ENCODE assay signal across 1 cellular context in the genomic region with DNA sequence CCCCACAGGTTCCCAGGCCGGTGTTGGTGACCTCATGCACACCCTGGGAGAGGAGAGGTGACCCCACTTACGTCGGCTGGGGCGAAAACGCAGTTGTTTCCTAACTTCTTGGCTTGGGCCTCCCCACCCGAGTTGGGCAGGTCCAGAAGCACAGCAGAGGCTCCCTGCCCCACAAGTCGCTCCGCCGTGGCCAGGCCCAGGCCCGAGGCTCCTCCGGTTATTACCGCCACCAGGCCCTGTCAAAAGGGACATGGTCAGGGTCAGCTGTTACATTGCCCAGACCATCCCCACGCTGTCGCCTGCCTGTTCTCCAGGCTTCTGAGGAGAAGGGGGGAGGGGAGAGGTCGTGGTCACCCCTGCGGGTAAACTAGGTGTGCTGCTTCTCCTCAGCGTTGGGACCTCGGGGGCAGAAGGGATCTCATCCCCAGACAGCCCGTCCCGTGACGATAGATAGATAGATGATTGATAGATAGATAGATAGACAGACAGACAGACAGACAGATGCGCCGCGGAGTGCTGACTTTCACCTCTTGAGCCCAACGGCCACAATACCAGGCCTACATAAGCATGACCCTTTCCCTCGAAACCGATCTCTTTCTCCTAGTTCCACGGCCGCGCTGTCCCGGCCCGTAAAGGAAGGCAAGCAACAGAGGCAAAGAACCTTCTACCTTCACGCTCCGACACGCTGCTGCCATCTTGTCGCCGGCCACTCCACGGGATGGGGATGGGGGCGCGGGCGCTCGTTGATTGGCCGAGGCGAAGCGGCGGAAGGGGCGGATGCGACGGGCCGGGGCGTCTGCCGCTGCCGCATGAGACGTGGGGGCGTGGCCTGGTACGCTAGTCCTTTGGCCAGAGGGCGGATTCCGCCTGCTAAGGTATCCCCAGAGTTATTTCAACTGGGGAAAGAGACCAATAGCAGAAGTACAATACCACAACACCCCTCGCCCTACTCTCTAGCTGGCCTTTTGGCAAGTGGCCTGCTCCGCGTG.
A peak's percentile ranks its signal among the peaks of the same experiment; 100 is the strongest.
TF ChIP-seq lines count a peak whose summit lies in the region.

HSD17B10 (minus strand) TSS at position 720 of the 989 bp plus-strand sequence; CDS start at position 695, 25 bp downstream.

TF ChIP-seq in K562, 482 proteins besides CTCF, POLR2A, EP300 and RAD21 (continued from another document and continues in another):
- no peak for TF ChIP-seq ZNF586 (CRISPR knock-in tag; conservative IDR thresholded peaks at IDR 0.05)
- TF ChIP-seq CHD2 (IDR thresholded peaks at IDR 0.05; ENCODE audit: low read depth, low read length) = no peak
- no peak for TF ChIP-seq ESRRB (CRISPR knock-in tag; IDR thresholded peaks at IDR 0.05; ENCODE audit: borderline replicate concordance)
- TF ChIP-seq ARID3A (IDR thresholded peaks at IDR 0.05; ENCODE audit: borderline replicate concordance, low read depth, low read length) = no peak
- TF ChIP-seq CXXC5 (CRISPR knock-in tag; IDR thresholded peaks at IDR 0.05) = peak; percentile 68
- no peak for TF ChIP-seq SOX6 (IDR thresholded peaks at IDR 0.05)
- TF ChIP-seq ZNF280B (CRISPR knock-in tag; IDR thresholded peaks at IDR 0.05) = no peak
- peak; percentile 24; the same call in 1 of the 2 replicates for TF ChIP-seq MXI1 (IDR thresholded peaks at IDR 0.05; ENCODE audit: low read depth, low read length)
- TF ChIP-seq ZNF589 (CRISPR knock-in tag; IDR thresholded peaks at IDR 0.05; ENCODE audit: low read depth) = no peak
- TF ChIP-seq IRF2 (CRISPR knock-in tag; IDR thresholded peaks at IDR 0.05) = no peak
- TF ChIP-seq, protein P1, sequence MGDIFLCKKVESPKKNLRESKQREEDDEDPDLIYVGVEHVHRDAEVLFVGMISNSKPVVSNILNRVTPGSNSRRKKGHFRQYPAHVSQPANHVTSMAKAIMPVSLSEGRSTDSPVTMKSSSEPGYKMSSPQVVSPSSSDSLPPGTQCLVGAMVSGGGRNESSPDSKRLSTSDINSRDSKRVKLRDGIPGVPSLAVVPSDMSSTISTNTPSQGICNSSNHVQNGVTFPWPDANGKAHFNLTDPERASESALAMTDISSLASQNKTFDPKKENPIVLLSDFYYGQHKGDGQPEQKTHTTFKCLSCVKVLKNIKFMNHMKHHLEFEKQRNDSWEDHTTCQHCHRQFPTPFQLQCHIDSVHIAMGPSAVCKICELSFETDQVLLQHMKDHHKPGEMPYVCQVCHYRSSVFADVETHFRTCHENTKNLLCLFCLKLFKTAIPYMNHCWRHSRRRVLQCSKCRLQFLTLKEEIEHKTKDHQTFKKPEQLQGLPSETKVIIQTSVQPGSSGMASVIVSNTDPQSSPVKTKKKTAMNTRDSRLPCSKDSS (IDR thresholded peaks at IDR 0.05; ENCODE audit: low read depth, partially characterized antibody) = no peak
- TF ChIP-seq SMARCA4 (IDR thresholded peaks at IDR 0.05) = no peak
- TF ChIP-seq, protein P2, sequence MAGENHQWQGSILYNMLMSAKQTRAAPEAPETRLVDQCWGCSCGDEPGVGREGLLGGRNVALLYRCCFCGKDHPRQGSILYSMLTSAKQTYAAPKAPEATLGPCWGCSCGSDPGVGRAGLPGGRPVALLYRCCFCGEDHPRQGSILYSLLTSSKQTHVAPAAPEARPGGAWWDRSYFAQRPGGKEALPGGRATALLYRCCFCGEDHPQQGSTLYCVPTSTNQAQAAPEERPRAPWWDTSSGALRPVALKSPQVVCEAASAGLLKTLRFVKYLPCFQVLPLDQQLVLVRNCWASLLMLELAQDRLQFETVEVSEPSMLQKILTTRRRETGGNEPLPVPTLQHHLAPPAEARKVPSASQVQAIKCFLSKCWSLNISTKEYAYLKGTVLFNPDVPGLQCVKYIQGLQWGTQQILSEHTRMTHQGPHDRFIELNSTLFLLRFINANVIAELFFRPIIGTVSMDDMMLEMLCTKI (IDR thresholded peaks at IDR 0.05; ENCODE audit: partially characterized antibody) = no peak
- TF ChIP-seq, protein P3, sequence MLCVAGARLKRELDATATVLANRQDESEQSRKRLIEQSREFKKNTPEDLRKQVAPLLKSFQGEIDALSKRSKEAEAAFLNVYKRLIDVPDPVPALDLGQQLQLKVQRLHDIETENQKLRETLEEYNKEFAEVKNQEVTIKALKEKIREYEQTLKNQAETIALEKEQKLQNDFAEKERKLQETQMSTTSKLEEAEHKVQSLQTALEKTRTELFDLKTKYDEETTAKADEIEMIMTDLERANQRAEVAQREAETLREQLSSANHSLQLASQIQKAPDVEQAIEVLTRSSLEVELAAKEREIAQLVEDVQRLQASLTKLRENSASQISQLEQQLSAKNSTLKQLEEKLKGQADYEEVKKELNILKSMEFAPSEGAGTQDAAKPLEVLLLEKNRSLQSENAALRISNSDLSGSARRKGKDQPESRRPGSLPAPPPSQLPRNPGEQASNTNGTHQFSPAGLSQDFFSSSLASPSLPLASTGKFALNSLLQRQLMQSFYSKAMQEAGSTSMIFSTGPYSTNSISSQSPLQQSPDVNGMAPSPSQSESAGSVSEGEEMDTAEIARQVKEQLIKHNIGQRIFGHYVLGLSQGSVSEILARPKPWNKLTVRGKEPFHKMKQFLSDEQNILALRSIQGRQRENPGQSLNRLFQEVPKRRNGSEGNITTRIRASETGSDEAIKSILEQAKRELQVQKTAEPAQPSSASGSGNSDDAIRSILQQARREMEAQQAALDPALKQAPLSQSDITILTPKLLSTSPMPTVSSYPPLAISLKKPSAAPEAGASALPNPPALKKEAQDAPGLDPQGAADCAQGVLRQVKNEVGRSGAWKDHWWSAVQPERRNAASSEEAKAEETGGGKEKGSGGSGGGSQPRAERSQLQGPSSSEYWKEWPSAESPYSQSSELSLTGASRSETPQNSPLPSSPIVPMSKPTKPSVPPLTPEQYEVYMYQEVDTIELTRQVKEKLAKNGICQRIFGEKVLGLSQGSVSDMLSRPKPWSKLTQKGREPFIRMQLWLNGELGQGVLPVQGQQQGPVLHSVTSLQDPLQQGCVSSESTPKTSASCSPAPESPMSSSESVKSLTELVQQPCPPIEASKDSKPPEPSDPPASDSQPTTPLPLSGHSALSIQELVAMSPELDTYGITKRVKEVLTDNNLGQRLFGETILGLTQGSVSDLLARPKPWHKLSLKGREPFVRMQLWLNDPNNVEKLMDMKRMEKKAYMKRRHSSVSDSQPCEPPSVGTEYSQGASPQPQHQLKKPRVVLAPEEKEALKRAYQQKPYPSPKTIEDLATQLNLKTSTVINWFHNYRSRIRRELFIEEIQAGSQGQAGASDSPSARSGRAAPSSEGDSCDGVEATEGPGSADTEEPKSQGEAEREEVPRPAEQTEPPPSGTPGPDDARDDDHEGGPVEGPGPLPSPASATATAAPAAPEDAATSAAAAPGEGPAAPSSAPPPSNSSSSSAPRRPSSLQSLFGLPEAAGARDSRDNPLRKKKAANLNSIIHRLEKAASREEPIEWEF (CRISPR knock-in tag; IDR thresholded peaks at IDR 0.05) = no peak
- TF ChIP-seq NELFE (IDR thresholded peaks at IDR 0.05; ENCODE audit: insufficient read depth, insufficient read length) = no peak
- no peak for TF ChIP-seq GATAD2B (IDR thresholded peaks at IDR 0.05; ENCODE audit: borderline replicate concordance)
- TF ChIP-seq SMAD4 (CRISPR knock-in tag; conservative IDR thresholded peaks at IDR 0.05) = 0 out of 2 replicates have a peak, but pooled peaks have one; percentile 11
- TF ChIP-seq RBM17 (IDR thresholded peaks at IDR 0.05; ENCODE audit: borderline replicate concordance, low read depth, low read length) = no peak
- TF ChIP-seq NFIX (CRISPR knock-in tag; IDR thresholded peaks at IDR 0.05; ENCODE audit: low read depth) = no peak
- TF ChIP-seq STAT5B (CRISPR knock-in tag; IDR thresholded peaks at IDR 0.05) = no peak
- TF ChIP-seq MTA2 (IDR thresholded peaks at IDR 0.05; ENCODE audit: low read depth) = no peak
- TF ChIP-seq DDX20 (tag; IDR thresholded peaks at IDR 0.05; ENCODE audit: low read depth) = no peak
- TF ChIP-seq TCF7 (IDR thresholded peaks at IDR 0.05; ENCODE audit: borderline replicate concordance) = no peak
- TF ChIP-seq E2F3 (CRISPR knock-in tag; IDR thresholded peaks at IDR 0.05) = no peak
- no peak for TF ChIP-seq FOXJ3 (CRISPR knock-in tag; IDR thresholded peaks at IDR 0.05)
- TF ChIP-seq PRMT5 (CRISPR knock-in tag; IDR thresholded peaks at IDR 0.05) = no peak
- no peak for TF ChIP-seq ZBTB34 (CRISPR knock-in tag; IDR thresholded peaks at IDR 0.05)
- no peak for TF ChIP-seq ZNF699 (CRISPR knock-in tag; IDR thresholded peaks at IDR 0.05; ENCODE audit: insufficient replicate concordance)
- TF ChIP-seq PKNOX1 (IDR thresholded peaks at IDR 0.05) = peak; percentile 66
- peak; percentile 83 for TF ChIP-seq C11orf30 (IDR thresholded peaks at IDR 0.05; ENCODE audit: low read depth)
- no peak for TF ChIP-seq ZNF174 (CRISPR knock-in tag; IDR thresholded peaks at IDR 0.05)
- TF ChIP-seq, protein P4, sequence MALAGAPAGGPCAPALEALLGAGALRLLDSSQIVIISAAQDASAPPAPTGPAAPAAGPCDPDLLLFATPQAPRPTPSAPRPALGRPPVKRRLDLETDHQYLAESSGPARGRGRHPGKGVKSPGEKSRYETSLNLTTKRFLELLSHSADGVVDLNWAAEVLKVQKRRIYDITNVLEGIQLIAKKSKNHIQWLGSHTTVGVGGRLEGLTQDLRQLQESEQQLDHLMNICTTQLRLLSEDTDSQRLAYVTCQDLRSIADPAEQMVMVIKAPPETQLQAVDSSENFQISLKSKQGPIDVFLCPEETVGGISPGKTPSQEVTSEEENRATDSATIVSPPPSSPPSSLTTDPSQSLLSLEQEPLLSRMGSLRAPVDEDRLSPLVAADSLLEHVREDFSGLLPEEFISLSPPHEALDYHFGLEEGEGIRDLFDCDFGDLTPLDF (CRISPR knock-in tag; IDR thresholded peaks at IDR 0.05) = no peak
- no peak for TF ChIP-seq ZNF518B (CRISPR knock-in tag; IDR thresholded peaks at IDR 0.05)
- TF ChIP-seq, protein P5, sequence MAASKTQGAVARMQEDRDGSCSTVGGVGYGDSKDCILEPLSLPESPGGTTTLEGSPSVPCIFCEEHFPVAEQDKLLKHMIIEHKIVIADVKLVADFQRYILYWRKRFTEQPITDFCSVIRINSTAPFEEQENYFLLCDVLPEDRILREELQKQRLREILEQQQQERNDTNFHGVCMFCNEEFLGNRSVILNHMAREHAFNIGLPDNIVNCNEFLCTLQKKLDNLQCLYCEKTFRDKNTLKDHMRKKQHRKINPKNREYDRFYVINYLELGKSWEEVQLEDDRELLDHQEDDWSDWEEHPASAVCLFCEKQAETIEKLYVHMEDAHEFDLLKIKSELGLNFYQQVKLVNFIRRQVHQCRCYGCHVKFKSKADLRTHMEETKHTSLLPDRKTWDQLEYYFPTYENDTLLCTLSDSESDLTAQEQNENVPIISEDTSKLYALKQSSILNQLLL (CRISPR knock-in tag; IDR thresholded peaks at IDR 0.05; ENCODE audit: borderline replicate concordance) = no peak
